10 cellular contexts compared by ENCODE assay signal in the genomic region with DNA sequence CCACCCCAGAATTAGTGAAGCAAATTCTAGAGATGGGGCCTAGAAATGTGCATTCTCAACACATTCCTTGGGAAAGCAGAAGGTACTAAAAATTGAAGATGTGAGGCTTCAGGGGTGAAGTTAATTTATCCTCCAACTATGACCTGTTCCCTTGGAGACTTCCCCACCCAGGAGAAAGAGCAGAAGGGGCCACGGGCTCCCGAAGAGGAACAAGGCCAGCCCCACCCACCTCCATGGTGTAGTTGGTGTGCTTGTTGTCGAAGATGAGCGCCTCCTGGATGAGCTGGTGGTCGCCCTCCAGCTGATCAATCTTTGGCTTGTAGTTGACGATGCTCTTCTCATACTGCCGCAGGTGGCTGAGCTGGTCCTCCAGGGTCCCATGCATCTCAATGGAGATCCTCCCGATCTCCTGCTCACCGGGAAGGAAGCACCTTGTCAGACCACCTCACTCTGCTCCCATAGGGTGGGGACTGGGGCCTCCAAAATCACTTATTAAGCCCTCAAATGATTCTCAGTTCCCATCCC.
"Had no signal": no experiment of that assay in that cellular context is flagged by ENCODE, and none has a peak within 500 bp of the region (broad histone marks: within the 10 kb centered on the region; RNA-seq: fewer than 3 reads in every experiment).

No MANE protein-coding gene starts in this region.

- H3K27ac Mint-ChIP-seq: stimulated activated memory B cell treated with anti-CD40 and anti-IgM and Interleukin-4, amounts not matched to agents 10 μg/mL and 1 μg/mL and 100 μg/mL, for 72 hours had no signal

- H3K27me3 Mint-ChIP-seq: activated CD8-positive, alpha-beta T cell treated with anti-CD3 and anti-CD28 coated beads for 36 hours had no signal

- H3K9me3 Mint-ChIP-seq: activated CD8-positive, alpha-beta T cell treated with anti-CD3 and anti-CD28 coated beads for 36 hours; stimulated activated memory B cell treated with anti-CD40 and anti-IgM and Interleukin-4, amounts not matched to agents 10 μg/mL and 1 μg/mL and 100 μg/mL, for 72 hours had no signal

- H3K27ac ChIP-seq: left lung, thyroid gland had no signal

- H3K27me3 ChIP-seq: left lung, thyroid gland had no signal

- ATAC-seq: activated CD8-positive, alpha-beta T cell treated with anti-CD3 and anti-CD28 coated beads for 36 hours; left lung; stimulated activated memory B cell treated with anti-CD40 and anti-IgM and Interleukin-4, amounts not matched to agents 10 μg/mL and 1 μg/mL and 100 μg/mL, for 72 hours had no signal

- H3K4me1 Mint-ChIP-seq: stimulated activated memory B cell treated with anti-CD40 and anti-IgM and Interleukin-4, amounts not matched to agents 10 μg/mL and 1 μg/mL and 100 μg/mL, for 72 hours had no signal

- H3K4me3 Mint-ChIP-seq: activated CD8-positive, alpha-beta T cell treated with anti-CD3 and anti-CD28 coated beads for 36 hours; stimulated activated memory B cell treated with anti-CD40 and anti-IgM and Interleukin-4, amounts not matched to agents 10 μg/mL and 1 μg/mL and 100 μg/mL, for 72 hours had no signal

- FAIRE-seq: keratinocyte had no signal

- H3K9me3 ChIP-seq: left lung, thyroid gland had no signal

- H3K4me1 ChIP-seq: left lung, thyroid gland had no signal

- DNase-seq: activated CD4-positive, alpha-beta T cell treated with anti-CD3 and anti-CD28 coated beads for 4 hours; activated CD8-positive, alpha-beta T cell treated with anti-CD3 and anti-CD28 coated beads for 36 hours; activated T-cell treated with anti-CD3 and anti-CD28 coated beads, Interleukin-2, amount 50 U/mL, for 48 hours; erythroblast; hippocampal formation; left lung; stimulated activated CD4-positive, alpha-beta T cell treated with anti-CD3 and anti-CD28 coated beads, Interleukin-2, amount 100 ng/mL, for 48 hours; thyroid gland had no signal

- H3K4me3 ChIP-seq: left lung, thyroid gland had no signal
